ENCODE assay signal across 7 cellular contexts in the genomic region with DNA sequence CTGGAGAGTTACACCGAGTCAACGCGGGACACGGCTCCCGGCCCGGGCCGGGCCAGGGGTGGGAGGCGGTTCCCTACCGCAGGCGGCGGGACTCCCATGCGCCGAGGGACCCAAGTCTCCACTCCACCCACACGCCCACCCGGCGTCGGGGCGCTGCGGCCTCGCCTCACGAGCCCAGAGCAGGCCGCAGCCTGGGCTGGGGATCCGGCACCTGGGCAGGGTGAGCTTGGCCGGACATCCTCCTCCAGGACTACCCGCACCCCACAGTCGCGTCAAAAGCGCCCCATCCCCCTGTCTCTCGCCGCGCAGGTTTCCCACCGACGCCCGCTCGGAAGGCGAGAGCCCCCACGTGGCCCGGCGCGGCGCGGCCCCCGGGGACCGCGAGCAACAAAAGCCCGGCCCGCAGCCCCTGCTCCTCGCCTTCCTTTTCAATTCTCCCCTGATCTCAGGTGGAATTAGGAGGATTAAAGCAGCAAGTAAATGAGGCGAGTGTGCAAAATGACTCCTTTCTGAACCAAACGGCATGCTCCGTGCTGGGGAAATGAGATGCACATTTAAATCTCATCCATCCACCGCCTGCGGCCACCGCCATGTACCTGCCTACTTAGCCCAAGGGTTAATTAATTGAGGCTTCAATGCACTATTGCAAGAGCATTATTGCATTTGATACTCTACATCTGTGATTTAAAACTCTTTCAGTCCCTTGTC.
DNase-seq lines count a peak whose midpoint lies in the region; ATAC-seq and TF ChIP-seq lines count a peak whose summit lies in the region.

No MANE protein-coding gene starts in this region.

- peaks cover 14% of the 10 kb centered on the region for H3K4me1 Mint-ChIP-seq in activated naive CD4-positive, alpha-beta T cell treated with anti-CD3 and anti-CD28 coated beads, Interleukin-2, amount 50 U/mL, for 24 hours
- peaks cover 6 to 19% of the 10 kb centered on the region in 2 donors for H3K4me1 Mint-ChIP-seq in stimulated activated naive B cell treated with anti-CD40 and anti-IgM and Interleukin-4, amounts not matched to agents 10 μg/mL and 1 μg/mL and 100 μg/mL, for 72 hours

- DNase-seq in iPS-NIHi7 (ENCODE audit: extremely low spot score) (peak; percentile 20), HPDE6-E6E7 (ENCODE audit: extremely low spot score) (no peak)
- no peak for DNase-seq in stimulated activated naive B cell treated with anti-CD40 and anti-IgM and Interleukin-4, amounts not matched to agents 10 μg/mL and 1 μg/mL and 100 μg/mL, for 72 hours

- no peak for TF ChIP-seq POLR2A in GM18505 (IDR thresholded peaks at IDR 0.05; ENCODE audit: borderline replicate concordance, extremely low read depth, insufficient read depth, insufficient read length)

- peak overlapping the region; percentile 78 for H3K4me3 Mint-ChIP-seq in activated naive CD4-positive, alpha-beta T cell treated with anti-CD3 and anti-CD28 coated beads, Interleukin-2, amount 50 U/mL, for 24 hours
- peak overlapping the region; percentile 58 to 76 for H3K4me3 Mint-ChIP-seq in stimulated activated naive B cell treated with anti-CD40 and anti-IgM and Interleukin-4, amounts not matched to agents 10 μg/mL and 1 μg/mL and 100 μg/mL, for 72 hours

- H3K36me3 Mint-ChIP-seq in activated naive CD4-positive, alpha-beta T cell treated with anti-CD3 and anti-CD28 coated beads, Interleukin-2, amount 50 U/mL, for 24 hours = peaks cover 3% of the 10 kb centered on the region
- H3K36me3 Mint-ChIP-seq in stimulated activated naive B cell treated with anti-CD40 and anti-IgM and Interleukin-4, amounts not matched to agents 10 μg/mL and 1 μg/mL and 100 μg/mL, for 72 hours = peaks cover under 1 to 4% of the 10 kb centered on the region in 2 donors

- no peaks in the 10 kb centered on the region for H3K9me3 Mint-ChIP-seq in activated naive CD4-positive, alpha-beta T cell treated with anti-CD3 and anti-CD28 coated beads, Interleukin-2, amount 50 U/mL, for 24 hours
- H3K9me3 Mint-ChIP-seq in stimulated activated naive B cell treated with anti-CD40 and anti-IgM and Interleukin-4, amounts not matched to agents 10 μg/mL and 1 μg/mL and 100 μg/mL, for 72 hours = no peaks in the 10 kb centered on the region

- no peak overlapping the region for H3K27ac Mint-ChIP-seq in activated naive CD4-positive, alpha-beta T cell treated with anti-CD3 and anti-CD28 coated beads, Interleukin-2, amount 50 U/mL, for 24 hours
- H3K27ac Mint-ChIP-seq in stimulated activated naive B cell treated with anti-CD40 and anti-IgM and Interleukin-4, amounts not matched to agents 10 μg/mL and 1 μg/mL and 100 μg/mL, for 72 hours = peak overlapping the region; percentile 5

- ATAC-seq in GM18505 (IDR thresholded peaks at IDR 0.05; ENCODE audit: unreplicated experiment) = peak; percentile 62
- peak; percentile 54 for ATAC-seq in HG03159 (IDR thresholded peaks at IDR 0.05; ENCODE audit: unreplicated experiment)
- peak; percentile 65 to 72 for ATAC-seq in stimulated activated naive B cell treated with anti-CD40 and anti-IgM and Interleukin-4, amounts not matched to agents 10 μg/mL and 1 μg/mL and 100 μg/mL, for 72 hours (replicated peaks)
- no peak for ATAC-seq in HG03571 (IDR thresholded peaks at IDR 0.05; ENCODE audit: unreplicated experiment)

- H3K27me3 Mint-ChIP-seq in activated naive CD4-positive, alpha-beta T cell treated with anti-CD3 and anti-CD28 coated beads, Interleukin-2, amount 50 U/mL, for 24 hours = peaks cover 41% of the 10 kb centered on the region
- H3K27me3 Mint-ChIP-seq in stimulated activated naive B cell treated with anti-CD40 and anti-IgM and Interleukin-4, amounts not matched to agents 10 μg/mL and 1 μg/mL and 100 μg/mL, for 72 hours = peaks cover 44 to 68% of the 10 kb centered on the region in 2 donors
